8 cellular contexts compared by ENCODE assay signal in genomic region chr14:64708148-64709004, GRCh38. TPM values are rescaled to one million over a fixed set of nuclear protein-coding genes. Genes with fewer than 3 reads are reported as not detected.
DNase-seq lines count a peak whose midpoint lies in the region; TF ChIP-seq lines count a peak whose summit lies in the region.

No MANE protein-coding gene starts in this region.

- H3K9me3 ChIP-seq in breast epithelium (peaks cover 0 to 9% of the 10 kb centered on the region in 2 donors), tibial artery (no peaks in the 10 kb centered on the region)

- TF ChIP-seq POLR2A in breast epithelium (IDR thresholded peaks at IDR 0.05), result no peak

- H3K4me1 ChIP-seq in breast epithelium, result peaks cover 0 to 18% of the 10 kb centered on the region in 2 donors
- H3K4me1 ChIP-seq in tibial artery, result peaks cover 0 to 77% (median 51%) of the 10 kb centered on the region in 4 donors

- H3K36me3 ChIP-seq in breast epithelium (no peaks in the 10 kb centered on the region), tibial artery (no peaks in the 10 kb centered on the region)

- H3K4me3 ChIP-seq in breast epithelium, result peak overlapping the region in 1 of 3 donors; percentile 39
- peak overlapping the region; percentile 85 to 88 for H3K4me3 ChIP-seq in tibial artery

- intact Hi-C loops in breast epithelium (cut with DNase I; ENCODE audit: low total_unique reads) (no loop called here), tibial artery (cut with DNase I; ENCODE audit: low total_unique reads) (no loop called here)

- H3K27me3 ChIP-seq in breast epithelium, result no peaks in the 10 kb centered on the region
- H3K27me3 ChIP-seq in layer of hippocampus (ENCODE audit: control insufficient read depth, insufficient read depth, low read length), result no peaks in the 10 kb centered on the region
- H3K27me3 ChIP-seq in tibial artery, result no peaks in the 10 kb centered on the region

- TF ChIP-seq CTCF in breast epithelium (IDR thresholded peaks at IDR 0.05) (no peak), tibial artery (IDR thresholded peaks at IDR 0.05) (no peak)

- DNase-seq in COLO668 (lab: John Stamatoyannopoulos, UW; ENCODE audit: unreplicated experiment) (peak; percentile 85), NOMO-1 treated with DMSO at 0.1 percent for 48 hours (lab: John Stamatoyannopoulos, UW; ENCODE audit: unreplicated experiment) (peak; percentile 88), breast epithelium (ENCODE audit: low spot score in 2 of 2) (no peak), tibial artery (peak; percentile 59 to 73), ecto neural progenitor cell (ENCODE audit: low spot score) (no peak), NCI-H774 (lab: John Stamatoyannopoulos, UW) (no peak), DMS79 (lab: John Stamatoyannopoulos, UW) (no peak)

- H3K27ac ChIP-seq in breast epithelium (peak overlapping the region; percentile 85), layer of hippocampus (ENCODE audit: low read depth, low read length) (peak overlapping the region; percentile 96), tibial artery (peak overlapping the region; percentile 95)

RNA-seq across cellular contexts. Expression of gene PLEKHG3, which starts 4.2 kb away (rescaled TPM):
- total RNA-seq in breast epithelium, result 10 to 100 TPM; 18.7 to 31.5 (median 30.3) TPM

Comparison
In these comparisons a context has a peak if more than half of its experiments do, and no peak if none do; other contexts are left out.
1. DNase-seq: peak in COLO668 (single experiment), NOMO-1 treated with DMSO at 0.1 percent for 48 hours (single experiment) and tibial artery (2 of 2); none in breast epithelium (0 of 2), ecto neural progenitor cell (single experiment), NCI-H774 (single experiment) and DMS79 (single experiment).
2. Peak in every context shown above with its lines, with median percentiles within 50 percentile points of each other: H3K27ac ChIP-seq.